Comparison of ENCODE assay signal across 8 cellular contexts in genomic region chr1:40389871-40390560, GRCh38. TPM values are rescaled to one million over a fixed set of nuclear protein-coding genes. Genes with fewer than 3 reads are reported as not detected.
A peak's percentile ranks its signal among the peaks of the same experiment; 100 is the strongest.
DNase-seq lines count a peak whose midpoint lies in the region; ATAC-seq lines count a peak whose summit lies in the region.
"Had no signal": no experiment of that assay in that cellular context is flagged by ENCODE, and none has a peak within 500 bp of the region (broad histone marks: within the 10 kb centered on the region; RNA-seq: fewer than 3 reads in every experiment).

No MANE protein-coding gene starts in this region.

- peak overlapping the region; percentile 62 to 85 (median 80) for H3K4me3 Mint-ChIP-seq in immature natural killer cell

- H3K36me3 Mint-ChIP-seq in immature natural killer cell: peaks cover 0 to 12% (median 3%) of the 10 kb centered on the region in 3 donors

- H3K4me1 ChIP-seq in subcutaneous abdominal adipose tissue (ENCODE audit: control insufficient read depth in 5 of 5, insufficient read depth in 5 of 5, low read length in 5 of 5): peaks cover 6 to 82% (median 51%) of the 10 kb centered on the region in 5 donors

- H3K4me3 ChIP-seq in subcutaneous abdominal adipose tissue (ENCODE audit: low read depth in 1 of 5, low read length in 5 of 5): peak overlapping the region in 3 of 5 donors; percentile 2 to 36 (median 4)

- no peaks in the 10 kb centered on the region for H3K9me3 ChIP-seq in subcutaneous abdominal adipose tissue (ENCODE audit: control insufficient read depth in 5 of 5, low read length in 5 of 5)

- DNase-seq in HuH-7 (ENCODE audit: low spot score) (peak; percentile 40), immature natural killer cell (no peak), NCI-H345 treated with DMSO at 0.1 percent for 48 hours (lab: John Stamatoyannopoulos, UW; ENCODE audit: unreplicated experiment) (no peak), glomerular visceral epithelial cell (ENCODE audit: extremely low spot score) (no peak)
- DNase-seq: activated CD4-positive, CD25-positive, alpha-beta regulatory T cell had no signal

- H3K27me3 Mint-ChIP-seq in immature natural killer cell (ENCODE audit: low read depth in 3 of 3): peaks cover 3 to 19% (median 15%) of the 10 kb centered on the region in 3 donors

- H3K27ac ChIP-seq in adipose tissue (ENCODE audit: low read depth, low read length): peak overlapping the region; percentile 36
- peak overlapping the region; percentile 76 for H3K27ac ChIP-seq in subcutaneous abdominal adipose tissue (ENCODE audit: low read depth, low read length)

- H3K27me3 ChIP-seq in subcutaneous abdominal adipose tissue (ENCODE audit: control insufficient read depth in 5 of 5, insufficient read depth in 4 of 5, low read length in 5 of 5): no peaks in the 10 kb centered on the region

- peaks cover 0 to 4% (median 0%) of the 10 kb centered on the region in 5 donors for H3K36me3 ChIP-seq in subcutaneous abdominal adipose tissue (ENCODE audit: control insufficient read depth in 5 of 5, insufficient read depth in 5 of 5, low read length in 5 of 5)

- peaks cover 93 to 94% of the 10 kb centered on the region in 2 donors for H3K4me1 Mint-ChIP-seq in immature natural killer cell

- ATAC-seq in HG03045 (IDR thresholded peaks at IDR 0.05; ENCODE audit: unreplicated experiment): no peak

- peak overlapping the region; percentile 79 to 98 (median 92) for H3K27ac Mint-ChIP-seq in immature natural killer cell

- H3K9me3 Mint-ChIP-seq in immature natural killer cell: no peaks in the 10 kb centered on the region

- WGBS in adipose tissue, 3 donors: 44 to 48% (median 48%) methylated on average over 4 of the region's 4 CpGs

- H3K9ac ChIP-seq in subcutaneous abdominal adipose tissue (ENCODE audit: low read length in 5 of 5): peak overlapping the region in 1 of 5 donors; percentile 27

RNA-seq across cellular contexts. Expression of gene SMAP2, which starts 16.5 kb away (rescaled TPM):
- polyA plus RNA-seq in adipose tissue (10 to 100 TPM; 13.3 to 57.0 (median 31.4) TPM), immature natural killer cell (100 to 1,000 TPM; 166 to 280 (median 170) TPM)
